In genomic region chr20:57812632-57813031, GRCh38 we compare ENCODE assay signal across 7 cellular contexts.
DNase-seq lines count a peak whose midpoint lies in the region; ATAC-seq, FAIRE-seq and TF ChIP-seq lines count a peak whose summit lies in the region.
"Not testable (repeated sequence)": the region's sequence is repeated elsewhere in the genome, so short reads cannot be mapped to it uniquely, and the experiment has no call there.

No MANE protein-coding gene starts in this region.

- H4K20me1 ChIP-seq in BLaER1 treated with 17β-estradiol and CSF1 and Interleukin-3, amounts not matched to agents 10 nM and 100 nM = peaks cover 0 to 12% (median 0%) of the 10 kb centered on the region in 11 experiments; a peak in 7 of 22 replicates
- not testable (repeated sequence) for H4K20me1 ChIP-seq in Karpas-422 (ENCODE audit: insufficient read depth, low read depth, low read length)

- H3K9ac ChIP-seq in BLaER1 treated with 17β-estradiol and CSF1 and Interleukin-3, amounts not matched to agents 10 nM and 100 nM; Karpas-422 (ENCODE audit: low read length): not testable (repeated sequence)

- H3K9me3 Mint-ChIP-seq in glutamatergic neuron (ENCODE audit: unreplicated experiment); neural crest cell: not testable (repeated sequence)

- not testable (repeated sequence) for TF ChIP-seq CTCF in glutamatergic neuron (IDR thresholded peaks at IDR 0.05; ENCODE audit: partially characterized antibody, unreplicated experiment); neural crest cell (conservative IDR thresholded peaks at IDR 0.05); psoas muscle (IDR thresholded peaks at IDR 0.05)

- 32 to 57% (median 39%) methylated on average over 4 of the region's 4 CpGs for WGBS in psoas muscle, 3 donors

- not testable (repeated sequence) for H3K79me2 ChIP-seq in Karpas-422 (ENCODE audit: low read length)

- peak overlapping the region; percentile 71 for H3K4me3 Mint-ChIP-seq in glutamatergic neuron (ENCODE audit: unreplicated experiment)
- not testable (repeated sequence) for H3K4me3 Mint-ChIP-seq in neural crest cell

- intact Hi-C loops in psoas muscle (cut with DNase I) = loop anchor here in 1 of 2 donors (10.0 kb wide), 1 partner anchor 158 kb away; no protein-coding TSS in a partner anchor

- H3K4me2 ChIP-seq in BLaER1 treated with 17β-estradiol and CSF1 and Interleukin-3, amounts not matched to agents 10 nM and 100 nM = peak overlapping the region in 8 of 11 experiments; percentile 70 to 87 (median 80); a peak in 14 of 22 replicates
- peak overlapping the region; percentile 36 for H3K4me2 ChIP-seq in Karpas-422 (ENCODE audit: low read depth, low read length, poor library complexity, severe bottlenecking)

- H3K9me3 ChIP-seq in BLaER1 treated with 17β-estradiol and CSF1 and Interleukin-3, amounts not matched to agents 10 nM and 100 nM (replicated peaks in 1 of 11); Karpas-422 (ENCODE audit: low read length); psoas muscle: not testable (repeated sequence)

- H3K36me3 Mint-ChIP-seq in glutamatergic neuron (ENCODE audit: unreplicated experiment); neural crest cell (ENCODE audit: low read depth): not testable (repeated sequence)

- peaks cover 34% of the 10 kb centered on the region for H3K4me1 Mint-ChIP-seq in glutamatergic neuron (ENCODE audit: low read depth, unreplicated experiment)
- H3K4me1 Mint-ChIP-seq in neural crest cell = peaks cover 11% of the 10 kb centered on the region

- not testable (repeated sequence) for H2AFZ ChIP-seq in Karpas-422 (ENCODE audit: low read length)

- H3K4me3 ChIP-seq in BLaER1 treated with 17β-estradiol and CSF1 and Interleukin-3, amounts not matched to agents 10 nM and 100 nM; Karpas-422 (ENCODE audit: low read length); psoas muscle: not testable (repeated sequence)

- H3K27ac ChIP-seq in BLaER1 treated with 17β-estradiol and CSF1 and Interleukin-3, amounts not matched to agents 10 nM and 100 nM; Karpas-422 (ENCODE audit: low read length): not testable (repeated sequence)
- peak overlapping the region; percentile 21 for H3K27ac ChIP-seq in psoas muscle

- H3K36me3 ChIP-seq in BLaER1 treated with 17β-estradiol and CSF1 and Interleukin-3, amounts not matched to agents 10 nM and 100 nM; Karpas-422 (ENCODE audit: insufficient read depth, low read length); psoas muscle (ENCODE audit: insufficient read depth in 1 of 2, low read depth in 1 of 2): not testable (repeated sequence)

- DNase-seq in HTR-8/SVneo (ENCODE audit: insufficient read length, low spot score); Karpas-422; glutamatergic neuron; neural crest cell (ENCODE audit: low read depth, low spot score); psoas muscle; urothelium cell line (ENCODE audit: low spot score): not testable (repeated sequence)

- peak overlapping the region; percentile 97 for H3K27ac Mint-ChIP-seq in glutamatergic neuron (ENCODE audit: unreplicated experiment)
- H3K27ac Mint-ChIP-seq in neural crest cell (ENCODE audit: unreplicated experiment) = peak overlapping the region; percentile 35

- H3K27me3 Mint-ChIP-seq in glutamatergic neuron (ENCODE audit: unreplicated experiment); neural crest cell (ENCODE audit: low read depth): not testable (repeated sequence)

- H3K9me2 ChIP-seq in Karpas-422 (replicated peaks; ENCODE audit: insufficient read depth, low read length) = not testable (repeated sequence)

- H3K4me1 ChIP-seq in BLaER1 treated with 17β-estradiol and CSF1 and Interleukin-3, amounts not matched to agents 10 nM and 100 nM = peaks cover 0 to 39% (median 29%) of the 10 kb centered on the region in 10 experiments; a peak in 16 of 20 replicates
- H3K4me1 ChIP-seq in Karpas-422 (ENCODE audit: low read length) = peaks cover 18% of the 10 kb centered on the region
- H3K4me1 ChIP-seq in psoas muscle = peaks cover 12% of the 10 kb centered on the region

- peak in 3 of 4 donors; percentile 29 to 58 (median 54) for ATAC-seq in psoas muscle

- not testable (repeated sequence) for H3K27me3 ChIP-seq in BLaER1 treated with 17β-estradiol and CSF1 and Interleukin-3, amounts not matched to agents 10 nM and 100 nM; Karpas-422 (ENCODE audit: low read length); psoas muscle (ENCODE audit: insufficient read depth in 3 of 3, low read length in 2 of 3)

- FAIRE-seq in HTR-8/SVneo (lab: Jason Lieb, UNC) = peak; percentile 88
- peak; percentile 23 for FAIRE-seq in urothelium cell line (lab: Jason Lieb, UNC)
